ENCODE assay signal across 30 cellular contexts in the genomic region with DNA sequence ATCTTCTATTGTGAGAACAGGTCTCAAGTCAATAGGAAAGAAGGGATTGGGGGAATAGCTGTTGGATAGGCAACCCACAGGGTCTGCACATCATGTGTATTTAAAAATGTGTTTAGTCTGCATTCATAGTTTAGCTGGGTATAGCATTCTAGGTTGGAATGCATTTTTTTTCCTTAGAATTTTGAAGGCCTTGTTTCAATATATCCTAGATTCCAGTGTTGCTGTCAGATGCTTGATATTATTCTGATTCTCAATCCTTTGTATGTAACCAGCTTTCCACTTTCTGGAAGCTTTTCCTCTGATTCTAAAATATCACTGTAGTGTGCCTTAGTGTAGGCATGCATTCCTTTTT. TPM values are rescaled to one million over a fixed set of nuclear protein-coding genes. Genes with fewer than 3 reads are reported as not detected.
"Had no signal": no experiment of that assay in that cellular context is flagged by ENCODE, and none has a peak within 500 bp of the region (broad histone marks: within the 10 kb centered on the region; RNA-seq: fewer than 3 reads in every experiment).

No MANE protein-coding gene starts in this region.

- H3K4me1 ChIP-seq: breast epithelium, colonic mucosa had no signal

- H3K36me3 ChIP-seq: adrenal gland, breast epithelium, cardiac muscle cell, colonic mucosa, esophagus squamous epithelium, gastroesophageal sphincter, heart right ventricle, WERI-Rb-1 had no signal

- DNase-seq: activated B cell treated with CpG ODN at 0.5 μM for 24 hours; activated CD4-positive, alpha-beta memory T cell treated with anti-CD3 and anti-CD28 coated beads for 36 hours; activated CD4-positive, alpha-beta T cell treated with anti-CD3 and anti-CD28 coated beads for 48 hours; activated CD8-positive, alpha-beta memory T cell treated with anti-CD3 and anti-CD28 coated beads, Interleukin-2, amount 10 ng/mL, durations not matched to agents 7 days and 5 days; activated CD8-positive, alpha-beta memory T cell treated with anti-CD3 and anti-CD28 coated beads, Interleukin-2, amount 50 U/mL, for 4 hours; activated CD8-positive, alpha-beta T cell treated with anti-CD3 and anti-CD28 coated beads, Interleukin-2, amount 10 ng/mL, durations not matched to agents 7 days and 5 days; activated effector memory CD4-positive, alpha-beta T cell treated with anti-CD3 and anti-CD28 coated beads, Interleukin-2, amount 50 U/mL, for 16 hours; activated naive CD4-positive, alpha-beta T cell treated with anti-CD3 and anti-CD28 coated beads for 36 hours; activated naive CD8-positive, alpha-beta T cell treated with anti-CD3 and anti-CD28 coated beads for 36 hours; activated naive CD8-positive, alpha-beta T cell treated with anti-CD3 and anti-CD28 coated beads, Interleukin-2, amount 50 U/mL, for 24 hours; activated T-cell treated with anti-CD3 and anti-CD28 coated beads, Interleukin-2, amount 50 U/mL, for 1 hour; activated T-cell treated with anti-CD3 and anti-CD28 coated beads, Interleukin-2, amount 50 U/mL, for 48 hours; amygdala; aorta; central memory CD4-positive, alpha-beta T cell; cerebellar nuclear complex; colonic mucosa; effector CD8-positive, alpha-beta T cell; esophagus squamous epithelium; foreskin melanocyte; heart right ventricle; T-helper 17 cell; T1000; WERI-Rb-1 had no signal

- H3K9me3 ChIP-seq: adrenal gland, colonic mucosa, esophagus squamous epithelium had no signal

- H3K4me3 ChIP-seq: adrenal gland, breast epithelium, cardiac muscle cell, colonic mucosa, esophagus squamous epithelium, gastroesophageal sphincter, heart right ventricle had no signal

- H3K27ac ChIP-seq: adrenal gland, breast epithelium, cardiac muscle cell, colonic mucosa, esophagus squamous epithelium, heart right ventricle, WERI-Rb-1 had no signal

- ATAC-seq: activated CD4-positive, CD25-positive, alpha-beta regulatory T cell treated with anti-CD3 and anti-CD28 coated beads, Interleukin-2, amount 50 U/mL, for 24 hours; activated CD8-positive, alpha-beta memory T cell treated with anti-CD3 and anti-CD28 coated beads, Interleukin-2, amount 10 ng/mL, durations not matched to agents 7 days and 5 days; activated CD8-positive, alpha-beta T cell treated with anti-CD3 and anti-CD28 coated beads, Interleukin-2, amount 10 ng/mL, durations not matched to agents 7 days and 5 days; activated naive CD8-positive, alpha-beta T cell treated with anti-CD3 and anti-CD28 coated beads, Interleukin-2, amount 50 U/mL, for 24 hours; gastroesophageal sphincter; heart right ventricle; T-helper 17 cell had no signal

- H3K27me3 ChIP-seq: adrenal gland, breast epithelium, colonic mucosa, esophagus squamous epithelium, gastroesophageal sphincter, heart right ventricle had no signal

RNA-seq across cellular contexts. Expression of a gene that starts 9.0 kb away (rescaled TPM):
- total RNA-seq: activated CD4-positive, alpha-beta memory T cell treated with anti-CD3 and anti-CD28 coated beads for 36 hours; activated naive CD4-positive, alpha-beta T cell treated with anti-CD3 and anti-CD28 coated beads for 36 hours; activated T-helper 2 cell treated with anti-CD3 and anti-CD28 coated beads, Interferon-gamma antibody, Interleukin-2, Interleukin-4, amounts not matched to agents 10 μg/mL and 5 μg/mL and 100 μg/mL, durations not matched to agents 14 hours and 24 hours and 36 hours; T-helper 17 cell had no signal
